In the genomic region with DNA sequence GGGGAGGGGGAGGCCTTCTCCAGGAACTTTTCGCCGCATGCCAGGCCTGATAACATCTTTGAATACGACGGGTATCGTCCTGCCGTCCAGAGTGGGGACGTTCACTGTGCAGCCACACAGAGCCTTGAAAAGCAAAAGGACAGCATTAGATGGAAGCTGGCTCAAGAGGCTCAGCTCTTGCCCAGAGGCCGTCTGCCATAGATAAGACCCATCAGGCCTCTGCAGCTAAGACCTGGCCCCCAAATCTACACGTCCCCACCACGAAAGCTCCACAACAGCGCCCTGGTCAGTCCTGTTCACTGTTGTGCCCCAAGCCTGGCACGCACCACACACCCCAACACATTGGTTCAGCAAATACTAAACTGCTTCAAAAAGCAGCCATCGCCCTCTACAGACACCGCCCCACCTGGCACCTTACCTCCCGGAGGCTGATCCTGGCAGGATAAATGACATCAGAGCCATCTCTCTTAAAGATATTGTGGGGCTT, we compare ENCODE assay signal across 9 cellular contexts. TPM values are rescaled to one million over a fixed set of nuclear protein-coding genes. Genes with fewer than 3 reads are reported as not detected.
A peak's percentile ranks its signal among the peaks of the same experiment; 100 is the strongest.
DNase-seq lines count a peak whose midpoint lies in the region; ATAC-seq and TF ChIP-seq lines count a peak whose summit lies in the region.
"Had no signal": no experiment of that assay in that cellular context is flagged by ENCODE, and none has a peak within 500 bp of the region (broad histone marks: within the 10 kb centered on the region; RNA-seq: fewer than 3 reads in every experiment).

No MANE protein-coding gene starts in this region.

- peak overlapping the region; percentile 90 to 94 (median 93) for H3K4me3 Mint-ChIP-seq in T-cell

- peaks cover 40% of the 10 kb centered on the region for H3K79me2 ChIP-seq in GM23248 (ENCODE audit: insufficient read depth)

- POLR2A ChIA-PET in T-cell (lab: Charles Lee): interaction anchor here (0.5 to 3.8 kb wide), 6 partner anchors 9 to 718 kb away, joined by 3 to 35 read pairs (median 7); no protein-coding TSS in a partner anchor

- ATAC-seq in T-cell (replicated peaks in 1 of 4) (no peak), HG03571 (IDR thresholded peaks at IDR 0.05; ENCODE audit: unreplicated experiment) (no peak)

- no peak overlapping the region for H2AFZ ChIP-seq in GM23248

- no peak for TF ChIP-seq POLR2A in sigmoid colon (IDR thresholded peaks at IDR 0.05)

- in situ Hi-C loops in GM23248 (cut with MboI): no loop called here

- CTCF ChIA-PET in T-cell (lab: Charles Lee): interaction anchor here in 1 of 2 donors (1.1 to 1.9 kb wide), 2 partner anchors 10 kb away, joined by 4 to 5 read pairs; no protein-coding TSS in a partner anchor

- peaks cover 58 to 60% (median 60%) of the 10 kb centered on the region in 3 donors for H3K4me1 Mint-ChIP-seq in T-cell

- 82 to 83% methylated on average over 15 of the region's 15 CpGs for WGBS in GM23248 (ENCODE audit: low coverage in 1 of 2, low lambda C conversion rate in 2 of 2, missing lambda C conversion rate in 2 of 2), 2 experiments
- 35 to 70% methylated on average over 15 of the region's 15 CpGs for WGBS in sigmoid colon, 2 donors

- H3K36me3 Mint-ChIP-seq in T-cell: peaks cover 30% of the 10 kb centered on the region

- H3K9ac ChIP-seq in GM23248: peak overlapping the region; percentile 97

- TF ChIP-seq CTCF in fibroblast of mammary gland (conservative IDR thresholded peaks at IDR 0.05; ENCODE audit: control insufficient read depth, insufficient read depth, low read depth, low read length): no peak
- no peak for TF ChIP-seq CTCF in sigmoid colon (IDR thresholded peaks at IDR 0.05)

- peaks cover 48% of the 10 kb centered on the region for H3F3A ChIP-seq in GM23248 (ENCODE audit: insufficient read depth)

- peak overlapping the region; percentile 97 for H3K4me3 ChIP-seq in GM23248
- peak overlapping the region; percentile 76 for H3K4me3 ChIP-seq in fibroblast of mammary gland (ENCODE audit: control insufficient read depth, low read depth, low read length)
- peak overlapping the region; percentile 93 to 98 (median 96) for H3K4me3 ChIP-seq in sigmoid colon

- no peaks in the 10 kb centered on the region for H3K27me3 ChIP-seq in GM23248 (replicated peaks; ENCODE audit: insufficient read depth)
- H3K27me3 ChIP-seq in sigmoid colon: no peaks in the 10 kb centered on the region
- H3K27me3 ChIP-seq: pancreas had no signal

- no peaks in the 10 kb centered on the region for H3K27me3 Mint-ChIP-seq in T-cell

- intact Hi-C loops in sigmoid colon (cut with DNase I): no loop called here

- peak overlapping the region; percentile 94 for H3K4me2 ChIP-seq in GM23248 (ENCODE audit: unreplicated experiment)

- H3K9me2 ChIP-seq in GM23248 (ENCODE audit: insufficient read depth): no peaks in the 10 kb centered on the region

- TF ChIP-seq EP300 in sigmoid colon (IDR thresholded peaks at IDR 0.05): no peak

- H3K9me3 ChIP-seq in GM23248 (ENCODE audit: low read depth) (no peaks in the 10 kb centered on the region), sigmoid colon (no peaks in the 10 kb centered on the region)
- H3K9me3 ChIP-seq: pancreas had no signal

- peak overlapping the region; percentile 85 to 93 for H3K27ac Mint-ChIP-seq in T-cell

- DNase-seq in GM23248 (no peak), T-cell (no peak), fibroblast of mammary gland (ENCODE audit: low read depth) (no peak), sigmoid colon (no peak), iPS-NIHi11 (ENCODE audit: low spot score) (no peak), NCI-H1436 (lab: John Stamatoyannopoulos, UW) (no peak)
- DNase-seq in NK-92 treated with Interleukin-12 subunit alpha and Interleukin-12 subunit beta, amount 100 ng/mL, for 24 hours (lab: John Stamatoyannopoulos, UW): no peak

- no peaks in the 10 kb centered on the region for H3K9me3 Mint-ChIP-seq in T-cell

- H3K27ac ChIP-seq in GM23248 (no peak overlapping the region), sigmoid colon (peak overlapping the region in 3 of 4 donors; percentile 99 to 100 (median 100))

- H3K36me3 ChIP-seq in GM23248 (ENCODE audit: low read depth) (peaks cover 24% of the 10 kb centered on the region), sigmoid colon (peaks cover 17 to 32% (median 29%) of the 10 kb centered on the region in 4 donors)

- H3K4me1 ChIP-seq in GM23248 (ENCODE audit: insufficient read depth) (peaks cover 28% of the 10 kb centered on the region), sigmoid colon (peaks cover 0 to 42% (median 35%) of the 10 kb centered on the region in 4 donors)

- no peaks in the 10 kb centered on the region for H4K20me1 ChIP-seq in GM23248 (ENCODE audit: insufficient read depth)

RNA-seq across cellular contexts. Expression of a gene that starts 2.1 kb away (rescaled TPM):
- 82.5 and 101 TPM in 2 replicates for total RNA-seq in GM23248 (2014; rRNA removed; shearing (Covaris generic))
- polyA plus RNA-seq in GM23248 (2016; fragmentation: Nextera tagmentation; extraction: Ambion mirVana): 124 and 127 TPM in 2 replicates
- total RNA-seq in T-cell: 100 to 1,000 TPM; 158 to 575 (median 165) TPM
- total RNA-seq in sigmoid colon: 10 to 100 TPM; 44.6 to 69.3 (median 51.9) TPM
- 100 to 1,000 TPM in 1 of 3 donors, 10 to 100 TPM in 2; 70.9 to 118 (median 77.6) TPM for polyA plus RNA-seq in sigmoid colon

RNA-seq across cellular contexts. Expression of a gene that starts 13.3 kb away (rescaled TPM):
- 38.8 and 40.1 TPM in 2 replicates for total RNA-seq in GM23248 (2014; rRNA removed; shearing (Covaris generic))
- polyA plus RNA-seq in GM23248 (2016; fragmentation: Nextera tagmentation; extraction: Ambion mirVana) (129 and 132 TPM in 2 replicates), sigmoid colon (100 to 1,000 TPM in 1 of 3 donors, 10 to 100 TPM in 2; 32.4 to 139 (median 37.2) TPM)
- total RNA-seq in T-cell (100 to 1,000 TPM; 137 to 207 (median 171) TPM), sigmoid colon (10 to 100 TPM; 20.6 to 34.2 (median 30.0) TPM)

RNA-seq across cellular contexts. Expression of a gene that starts 20.2 kb away (rescaled TPM):
- total RNA-seq in GM23248 (2014; rRNA removed; shearing (Covaris generic)): 143 and 173 TPM in 2 replicates
- polyA plus RNA-seq in GM23248 (2016; fragmentation: Nextera tagmentation; extraction: Ambion mirVana): 106 and 112 TPM in 2 replicates
- 10 to 100 TPM; 27.5 to 44.4 (median 35.4) TPM for total RNA-seq in T-cell
- 10 to 100 TPM; 65.1 to 97.7 (median 68.5) TPM for total RNA-seq in sigmoid colon
- 100 to 1,000 TPM; 344 to 378 (median 351) TPM for polyA plus RNA-seq in sigmoid colon

RNA-seq across cellular contexts. Expression of a gene that starts 40.9 kb away (rescaled TPM):
- 0.22 and 2.5 TPM in 2 replicates for total RNA-seq in GM23248 (2014; rRNA removed; shearing (Covaris generic))
- polyA plus RNA-seq in GM23248 (2016; fragmentation: Nextera tagmentation; extraction: Ambion mirVana): 0.79 and 0.80 TPM in 2 replicates
- under 1 TPM in 2 of 5 donors, not detected in 3; 0.23 to 0.25 TPM for total RNA-seq in T-cell
- total RNA-seq in sigmoid colon: under 1 TPM in 2 of 4 donors, not detected in 2; 0.54 to 0.71 TPM
- under 1 TPM in 1 of 3 donors, not detected in 2; 0.67 TPM for polyA plus RNA-seq in sigmoid colon

RNA-seq across cellular contexts. Expression of a gene that starts 55.8 kb away (rescaled TPM):
- 186 and 244 TPM in 2 replicates for total RNA-seq in GM23248 (2014; rRNA removed; shearing (Covaris generic))
- polyA plus RNA-seq in GM23248 (2016; fragmentation: Nextera tagmentation; extraction: Ambion mirVana) (316 and 336 TPM in 2 replicates), sigmoid colon (100 to 1,000 TPM; 601 to 853 (median 808) TPM)
- total RNA-seq in T-cell (100 to 1,000 TPM in 1 of 5 donors, 10 to 100 TPM in 4; 47.9 to 112 (median 90.4) TPM), sigmoid colon (100 to 1,000 TPM; 475 to 652 (median 564) TPM)
